ENCODE assay signal across 24 cellular contexts in genomic region chr1:195831789-195832188, GRCh38.
"Had no signal": no experiment of that assay in that cellular context is flagged by ENCODE, and none has a peak within 500 bp of the region (broad histone marks: within the 10 kb centered on the region; RNA-seq: fewer than 3 reads in every experiment).

No MANE protein-coding gene starts in this region.

- H3K27ac ChIP-seq: breast epithelium, left lung, ovary, prostate gland, spleen, tibial artery had no signal

- H3K27ac Mint-ChIP-seq: activated naive CD4-positive, alpha-beta T cell treated with anti-CD3 and anti-CD28 coated beads for 36 hours; activated naive CD8-positive, alpha-beta T cell treated with anti-CD3 and anti-CD28 coated beads, Interleukin-2, amount 10 ng/mL, durations not matched to agents 7 days and 5 days; activated T-cell treated with anti-CD3 and anti-CD28 coated beads, Interleukin-2, amount 50 U/mL, for 72 hours; mesothelial cell of epicardium; natural killer cell; stimulated activated naive CD8-positive, alpha-beta T cell treated with anti-CD3 and anti-CD28 coated beads, Interleukin-15, Interleukin-2, amounts not matched to agents 100 ng/mL and 50 ng/mL, for 24 hours had no signal

- H3K27me3 Mint-ChIP-seq: activated naive CD8-positive, alpha-beta T cell treated with anti-CD3 and anti-CD28 coated beads, Interleukin-2, amount 10 ng/mL, durations not matched to agents 7 days and 5 days; central memory CD8-positive, alpha-beta T cell; stimulated activated naive CD8-positive, alpha-beta T cell treated with anti-CD3 and anti-CD28 coated beads, Interleukin-15, Interleukin-2, amounts not matched to agents 100 ng/mL and 50 ng/mL, for 24 hours had no signal

- H3K36me3 Mint-ChIP-seq: activated naive CD8-positive, alpha-beta T cell treated with anti-CD3 and anti-CD28 coated beads, Interleukin-2, amount 10 ng/mL, durations not matched to agents 7 days and 5 days; mesothelial cell of epicardium; natural killer cell had no signal

- H3K9me3 Mint-ChIP-seq: activated naive CD4-positive, alpha-beta T cell treated with anti-CD3 and anti-CD28 coated beads for 36 hours; activated naive CD8-positive, alpha-beta T cell treated with anti-CD3 and anti-CD28 coated beads, Interleukin-2, amount 10 ng/mL, durations not matched to agents 7 days and 5 days; mesothelial cell of epicardium; stimulated activated naive CD8-positive, alpha-beta T cell treated with anti-CD3 and anti-CD28 coated beads, Interleukin-15, Interleukin-2, amounts not matched to agents 100 ng/mL and 50 ng/mL, for 24 hours had no signal

- H3K4me3 ChIP-seq: breast epithelium, left lung, ovary, prostate gland, spleen, tibial artery had no signal

- H3K36me3 ChIP-seq: breast epithelium, left lung, ovary, prostate gland, spleen, tibial artery had no signal

- H3K4me1 Mint-ChIP-seq: activated naive CD8-positive, alpha-beta T cell treated with anti-CD3 and anti-CD28 coated beads, Interleukin-2, amount 10 ng/mL, durations not matched to agents 7 days and 5 days; central memory CD8-positive, alpha-beta T cell; natural killer cell had no signal

- ATAC-seq: activated T-cell treated with anti-CD3 and anti-CD28 coated beads, Interleukin-2, amount 50 U/mL, for 72 hours; esophagus mucosa; left lung; natural killer cell had no signal

- H3K27me3 ChIP-seq: breast epithelium, left lung, ovary, spleen, tibial artery had no signal

- H3K4me3 Mint-ChIP-seq: activated naive CD4-positive, alpha-beta T cell treated with anti-CD3 and anti-CD28 coated beads for 36 hours; activated naive CD8-positive, alpha-beta T cell treated with anti-CD3 and anti-CD28 coated beads, Interleukin-2, amount 10 ng/mL, durations not matched to agents 7 days and 5 days; activated T-cell treated with anti-CD3 and anti-CD28 coated beads, Interleukin-2, amount 50 U/mL, for 72 hours; central memory CD8-positive, alpha-beta T cell; mesothelial cell of epicardium; natural killer cell; stimulated activated naive CD8-positive, alpha-beta T cell treated with anti-CD3 and anti-CD28 coated beads, Interleukin-15, Interleukin-2, amounts not matched to agents 100 ng/mL and 50 ng/mL, for 24 hours had no signal

- H3K4me1 ChIP-seq: breast epithelium, left lung, prostate gland, spleen, tibial artery had no signal

- DNase-seq: activated CD4-positive, alpha-beta T cell treated with anti-CD3 and anti-CD28 coated beads for 4 hours; activated CD4-positive, alpha-beta T cell treated with anti-CD3 and anti-CD28 coated beads, Interleukin-2, amount 50 U/mL, for 48 hours; activated CD4-positive, CD25-positive, alpha-beta regulatory T cell; activated effector memory CD4-positive, alpha-beta T cell treated with Interleukin-2 at 50 U/mL for 16 hours; activated naive CD4-positive, alpha-beta T cell treated with anti-CD3 and anti-CD28 coated beads for 36 hours; activated naive CD8-positive, alpha-beta T cell treated with anti-CD3 and anti-CD28 coated beads, Interleukin-2, amount 10 ng/mL, durations not matched to agents 7 days and 5 days; activated T-cell treated with anti-CD3 and anti-CD28 coated beads, Interleukin-2, amount 50 U/mL, for 72 hours; amniotic stem cell; effector memory CD4-positive, alpha-beta T cell; hippocampal formation; kidney glomerular epithelial cell; left lung; mammary epithelial cell; natural killer cell; ovary; spleen; stimulated activated CD4-positive, alpha-beta T cell treated with anti-CD3 and anti-CD28 coated beads, Interleukin-4, amount 100 ng/mL, for 24 hours; tibial artery had no signal
